In the genomic region with DNA sequence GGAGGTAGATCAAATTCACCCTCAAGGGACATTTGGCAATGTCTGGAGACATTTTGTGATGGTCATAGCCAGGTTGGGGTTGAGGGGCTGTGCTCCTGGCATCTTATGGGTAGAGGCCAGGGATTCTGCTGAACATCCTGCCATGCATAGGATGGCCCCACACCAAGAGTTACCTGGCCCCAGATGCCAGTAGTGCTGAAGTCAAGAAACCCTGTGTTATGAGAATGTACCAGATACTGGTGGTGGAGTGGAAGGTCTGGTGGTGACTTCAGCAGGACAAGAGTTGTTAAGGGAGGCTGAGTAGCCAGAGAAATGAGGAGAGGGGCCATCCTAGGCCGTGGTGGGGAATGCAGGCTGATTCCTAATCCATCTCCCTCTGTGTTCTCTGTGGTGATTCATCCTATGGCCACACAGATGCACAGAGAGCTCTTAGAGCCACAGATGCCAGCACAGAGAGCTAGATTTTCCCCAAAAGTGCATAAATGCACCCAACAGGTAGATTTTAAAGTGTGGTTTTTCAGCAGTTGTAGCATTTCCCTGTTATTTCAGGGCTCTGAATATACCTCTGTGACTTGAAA, we compare ENCODE assay signal across 22 cellular contexts. TPM values are rescaled to one million over a fixed set of nuclear protein-coding genes. Genes with fewer than 3 reads are reported as not detected.
DNase-seq lines count a peak whose midpoint lies in the region; ATAC-seq and TF ChIP-seq lines count a peak whose summit lies in the region.
"Had no signal": no experiment of that assay in that cellular context is flagged by ENCODE, and none has a peak within 500 bp of the region (broad histone marks: within the 10 kb centered on the region; RNA-seq: fewer than 3 reads in every experiment).

No MANE protein-coding gene starts in this region.

- H3K9me3 Mint-ChIP-seq in HFFc6 = no peaks in the 10 kb centered on the region
- no peaks in the 10 kb centered on the region for H3K9me3 Mint-ChIP-seq in endothelial cell (ENCODE audit: unreplicated experiment)
- H3K9me3 Mint-ChIP-seq: naive B cell had no signal

- peaks cover 48% of the 10 kb centered on the region for H3K4me1 Mint-ChIP-seq in HFFc6 (ENCODE audit: low read depth)
- H3K4me1 Mint-ChIP-seq in endothelial cell (ENCODE audit: unreplicated experiment) = peaks cover 6% of the 10 kb centered on the region

- intact Hi-C loops in mucosa of descending colon (cut with DNase I, micrococcal nuclease) = no loop called here

- H3K27ac Mint-ChIP-seq in HFFc6 (peak overlapping the region; percentile 76), endothelial cell (ENCODE audit: unreplicated experiment) (no peak overlapping the region)
- H3K27ac Mint-ChIP-seq: activated CD4-positive, alpha-beta memory T cell treated with anti-CD3 and anti-CD28 coated beads for 36 hours; B cell had no signal

- H3K27me3 Mint-ChIP-seq in HFFc6 (ENCODE audit: insufficient read depth) (no peaks in the 10 kb centered on the region), endothelial cell (ENCODE audit: unreplicated experiment) (peaks cover 1% of the 10 kb centered on the region)
- H3K27me3 Mint-ChIP-seq: activated CD4-positive, alpha-beta memory T cell treated with anti-CD3 and anti-CD28 coated beads for 36 hours; B cell; naive B cell had no signal

- H3K27me3 ChIP-seq in SJCRH30 = no peaks in the 10 kb centered on the region
- H3K27me3 ChIP-seq: gastrocnemius medialis, transverse colon had no signal

- H3K4me1 ChIP-seq in mucosa of descending colon (ENCODE audit: low read depth) = no peaks in the 10 kb centered on the region
- H3K4me1 ChIP-seq in SJCRH30 = no peaks in the 10 kb centered on the region
- H3K4me1 ChIP-seq: HAP-1, prostate gland had no signal

- ATAC-seq in mucosa of descending colon = peak; percentile 16
- ATAC-seq: gastrocnemius medialis had no signal

- no peak for TF ChIP-seq CTCF in HFFc6 (IDR thresholded peaks at IDR 0.05)
- TF ChIP-seq CTCF in epithelial cell of esophagus (IDR thresholded peaks at IDR 0.05; ENCODE audit: insufficient read depth, low read depth, low read length, missing control alignments) = no peak
- no peak for TF ChIP-seq CTCF in mucosa of descending colon (IDR thresholded peaks at IDR 0.05)
- no peak for TF ChIP-seq CTCF in endothelial cell (IDR thresholded peaks at IDR 0.05; ENCODE audit: unreplicated experiment)

- no peak overlapping the region for H3K27ac ChIP-seq in SJCRH30
- H3K27ac ChIP-seq: gastrocnemius medialis, prostate gland, transverse colon, VCaP had no signal

- no peaks in the 10 kb centered on the region for H3K36me3 Mint-ChIP-seq in HFFc6 (ENCODE audit: low read depth)
- H3K36me3 Mint-ChIP-seq in endothelial cell (ENCODE audit: low read depth, unreplicated experiment) = no peaks in the 10 kb centered on the region

- H3K36me3 ChIP-seq in mucosa of descending colon (ENCODE audit: low read depth) (no peaks in the 10 kb centered on the region), SJCRH30 (no peaks in the 10 kb centered on the region)
- H3K36me3 ChIP-seq: gastrocnemius medialis, HAP-1, prostate gland, transverse colon had no signal

- DNase-seq in Daoy (ENCODE audit: low read depth) (peak; percentile 12), HFFc6 (peak; percentile 20), epithelial cell of esophagus (ENCODE audit: low read depth) (peak; percentile 22), mucosa of descending colon (no peak), SJCRH30 (no peak), endothelial cell (ENCODE audit: low spot score) (no peak), midbrain (lab: John Stamatoyannopoulos, UW) (no peak)
- no peak for DNase-seq in effector CD8-positive, alpha-beta T cell (lab: John Stamatoyannopoulos, UW)
- DNase-seq: activated CD4-positive, alpha-beta memory T cell treated with anti-CD3 and anti-CD28 coated beads for 36 hours; amniotic stem cell; cerebellar nuclear complex; DMS 273 treated with DMSO at 0.1 percent for 48 hours; gastrocnemius medialis; naive B cell; NCI-H1694; NCI-H345; NK-92 treated with Interleukin-12 subunit alpha and Interleukin-12 subunit beta, amount 100 ng/mL, for 24 hours; transverse colon had no signal

- H3K4me3 ChIP-seq in epithelial cell of esophagus (ENCODE audit: low read length) = no peak overlapping the region
- no peak overlapping the region for H3K4me3 ChIP-seq in mucosa of descending colon
- no peak overlapping the region for H3K4me3 ChIP-seq in SJCRH30
- H3K4me3 ChIP-seq: gastrocnemius medialis, HAP-1, prostate gland, transverse colon had no signal

- H3K9me3 ChIP-seq in mucosa of descending colon = no peaks in the 10 kb centered on the region
- no peaks in the 10 kb centered on the region for H3K9me3 ChIP-seq in SJCRH30 (replicated peaks)
- H3K9me3 ChIP-seq: gastrocnemius medialis, HAP-1, prostate gland, transverse colon had no signal

- H3K4me3 Mint-ChIP-seq in HFFc6 (peak overlapping the region; percentile 13; the same call in 1 of the 2 replicates), endothelial cell (ENCODE audit: unreplicated experiment) (no peak overlapping the region)
- H3K4me3 Mint-ChIP-seq: activated CD4-positive, alpha-beta memory T cell treated with anti-CD3 and anti-CD28 coated beads for 36 hours; B cell had no signal

RNA-seq across cellular contexts. Expression of gene CDYL, which starts 43.6 kb away (rescaled TPM):
- 20.0 and 22.9 TPM in 2 replicates for total RNA-seq in Daoy (2014; rRNA removed; shearing (Covaris generic))
- 10 to 100 TPM; 28.4 to 34.8 (median 33.8) TPM for total RNA-seq in HFFc6 (2021; fragmentation: NEBNext Ultra II Directional; extraction: Animal tissue kit (Norgen Biotek cat#: 25700))
- 10 to 100 TPM; 58.9 to 74.9 (median 71.9) TPM for total RNA-seq in mucosa of descending colon
- 67.9 and 68.7 TPM in 2 replicates for total RNA-seq in SJCRH30 (2014; rRNA removed; shearing (Covaris generic))
- total RNA-seq in endothelial cell (ENCODE audit: unreplicated experiment) = 66.7 TPM

Comparison
In these comparisons a context has a peak if more than half of its experiments do, and no peak if none do; other contexts are left out.
1. DNase-seq: peak in Daoy (single experiment), HFFc6 (single experiment) and epithelial cell of esophagus (single experiment); none in mucosa of descending colon (0 of 3), SJCRH30 (0 of 2), endothelial cell (single experiment), midbrain (single experiment) and effector CD8-positive, alpha-beta T cell (single experiment).